Comparison of ENCODE assay signal across 9 cellular contexts in genomic region chr3:58584690-58585004, GRCh38. TPM values are rescaled to one million over a fixed set of nuclear protein-coding genes. Genes with fewer than 3 reads are reported as not detected.
DNase-seq lines count a peak whose midpoint lies in the region; ATAC-seq, FAIRE-seq and TF ChIP-seq lines count a peak whose summit lies in the region.
"Had no signal": no experiment of that assay in that cellular context is flagged by ENCODE, and none has a peak within 500 bp of the region (broad histone marks: within the 10 kb centered on the region; RNA-seq: fewer than 3 reads in every experiment).

No MANE protein-coding gene starts in this region.

- no peaks in the 10 kb centered on the region for H3K4me1 ChIP-seq in GM12878 (ENCODE audit: control insufficient read depth, insufficient read depth, low read length)
- peaks cover 0 to 7% of the 10 kb centered on the region in 2 donors for H3K4me1 ChIP-seq in lung (ENCODE audit: control insufficient read depth in 2 of 2, insufficient read depth in 2 of 2, low read length in 2 of 2)
- H3K4me1 ChIP-seq in upper lobe of left lung = peaks cover 19 to 21% (median 19%) of the 10 kb centered on the region in 4 donors

- H3K4me2 ChIP-seq in GM12878 (ENCODE audit: control insufficient read depth, insufficient read depth) = peak overlapping the region; percentile 72

- H3K36me3 Mint-ChIP-seq in activated naive CD4-positive, alpha-beta T cell treated with anti-CD3 and anti-CD28 coated beads for 36 hours (ENCODE audit: low read depth) = peaks cover 1% of the 10 kb centered on the region

- H3K4me1 Mint-ChIP-seq in activated naive CD4-positive, alpha-beta T cell treated with anti-CD3 and anti-CD28 coated beads for 36 hours (ENCODE audit: low read depth) = peaks cover 17% of the 10 kb centered on the region

- TF ChIP-seq POLR2A in GM12878 (IDR thresholded peaks at IDR 0.05; ENCODE audit: low read depth, low read length) = no peak
- no peak for TF ChIP-seq POLR2A in upper lobe of left lung (IDR thresholded peaks at IDR 0.05)

- RAD21 ChIA-PET in GM12878 (lab: Charles Lee; ENCODE audit: unreplicated experiment) = no interaction called here

- no peaks in the 10 kb centered on the region for H3K79me2 ChIP-seq in GM12878 (ENCODE audit: control insufficient read depth, insufficient read depth, low read length)

- peak; percentile 23 for DNase-seq in activated naive CD4-positive, alpha-beta T cell treated with anti-CD3 and anti-CD28 coated beads for 36 hours
- no peak for DNase-seq in activated naive CD4-positive, alpha-beta T cell treated with anti-CD3 and anti-CD28 coated beads, Interleukin-2, amount 50 U/mL, for 16 hours
- DNase-seq in GM12878 (ENCODE audit: low read depth, low spot score) = no peak
- DNase-seq in lung (ENCODE audit: low spot score) = no peak
- DNase-seq in upper lobe of left lung = no peak
- no peak for DNase-seq in T1000 (lab: John Stamatoyannopoulos, UW)
- no peak for DNase-seq in NCI-H446 (lab: John Stamatoyannopoulos, UW)

- CTCF ChIA-PET in activated naive CD4-positive, alpha-beta T cell treated with anti-CD3 and anti-CD28 coated beads for 36 hours (lab: Charles Lee) = interaction anchor here (0.6 to 3.0 kb wide), 7 partner anchors 10 to 163 kb away, joined by 3 to 34 read pairs (median 5); no protein-coding TSS in a partner anchor
- CTCF ChIA-PET in GM12878 (lab: Yijun Ruan, JAX) = interaction anchor here (1.2 kb wide), 1 partner anchor 17 kb away, joined by 3 read pairs; no protein-coding TSS in a partner anchor

- peak overlapping the region; percentile 47; the same call in 1 of the 2 replicates for H3K4me3 ChIP-seq in GM12878
- H3K4me3 ChIP-seq in lung = peak overlapping the region; percentile 33
- H3K4me3 ChIP-seq in upper lobe of left lung = peak overlapping the region; percentile 21 to 60 (median 54)

- in situ Hi-C loops in GM12878 (cut with MboI) = no loop called here

- WGBS in GM12878 (ENCODE audit: insufficient coverage, insufficient replicate concordance, low lambda C conversion rate, missing lambda C conversion rate) = 35% methylated on average over 10 of the region's 10 CpGs
- WGBS in lung, 2 donors = 20 to 38% methylated on average over 10 of the region's 10 CpGs
- WGBS in upper lobe of left lung, 2 donors = 24 to 30% methylated on average over 10 of the region's 10 CpGs

- intact Hi-C loops in activated naive CD4-positive, alpha-beta T cell treated with anti-CD3 and anti-CD28 coated beads for 36 hours (cut with micrococcal nuclease) = loop anchor here (5.0 kb wide), 1 partner anchor 92 kb away; the partner anchor contains the start of gene KCTD6
- intact Hi-C loops in GM12878 (cut with micrococcal nuclease; ENCODE audit: unreplicated experiment) = no loop called here

- H3K9me3 ChIP-seq in GM12878 (replicated peaks; ENCODE audit: control insufficient read depth, insufficient read depth, low read length) (no peaks in the 10 kb centered on the region; the same call in 2 of the 3 replicates), lung (ENCODE audit: control insufficient read depth in 2 of 2, insufficient read depth in 1 of 2, low read length in 1 of 2) (no peaks in the 10 kb centered on the region), upper lobe of left lung (no peaks in the 10 kb centered on the region)

- BruUV-seq in GM12878 (replicated peaks; lab: Mats Ljungman, UMichigan) = no TSS peak

- POLR2A ChIA-PET in GM12878 (lab: Charles Lee) = no interaction called here

- H3K9ac ChIP-seq in GM12878 (ENCODE audit: control insufficient read depth, insufficient read depth, low read length) = no peak overlapping the region

- H3K27me3 ChIP-seq in GM12878 (replicated peaks in 1 of 2; ENCODE audit: control insufficient read depth in 2 of 2, insufficient read depth in 2 of 2, low read length in 1 of 2) = peaks cover 3 to 9% of the 10 kb centered on the region in 2 experiments
- peaks cover 5% of the 10 kb centered on the region for H3K27me3 ChIP-seq in lung (ENCODE audit: control insufficient read depth, insufficient read depth)
- peaks cover 0 to 11% (median 6%) of the 10 kb centered on the region in 4 donors for H3K27me3 ChIP-seq in upper lobe of left lung

- no peak overlapping the region for H3K27ac ChIP-seq in GM12878 (ENCODE audit: control insufficient read depth, insufficient read depth)
- peak overlapping the region; percentile 58 to 69 for H3K27ac ChIP-seq in lung (ENCODE audit: low read depth in 1 of 2, low read length in 1 of 2)
- peak overlapping the region; percentile 76 to 89 (median 82) for H3K27ac ChIP-seq in upper lobe of left lung

- no peak for ATAC-seq in GM12878
- no peak for ATAC-seq in lung (ENCODE audit: insufficient read depth, low FRiP score)
- peak; percentile 13 to 14 for ATAC-seq in upper lobe of left lung (ENCODE audit: low FRiP score in 2 of 2)
- ATAC-seq in GM19035 (IDR thresholded peaks at IDR 0.05; ENCODE audit: unreplicated experiment) = no peak

- no peaks in the 10 kb centered on the region for H4K20me1 ChIP-seq in GM12878 (ENCODE audit: control insufficient read depth, insufficient read depth)

- H3K27ac Mint-ChIP-seq in activated naive CD4-positive, alpha-beta T cell treated with anti-CD3 and anti-CD28 coated beads for 36 hours = no peak overlapping the region

- H3K36me3 ChIP-seq in GM12878 (ENCODE audit: control insufficient read depth in 2 of 2, insufficient read depth in 2 of 2, low read length in 1 of 2) (no peaks in the 10 kb centered on the region), lung (ENCODE audit: control insufficient read depth in 2 of 2, insufficient read depth in 2 of 2, low read length in 2 of 2) (no peaks in the 10 kb centered on the region), upper lobe of left lung (no peaks in the 10 kb centered on the region)

- TF ChIP-seq RAD21 in GM12878 (IDR thresholded peaks at IDR 0.05; ENCODE audit: insufficient read depth, low read depth, low read length) = no peak

- SMC1A ChIA-PET in GM12878 (lab: Charles Lee; ENCODE audit: uncharacterized antibody, unreplicated experiment) = interaction anchor here (1.2 kb wide), 1 partner anchor 11 kb away, joined by 3 read pairs; no protein-coding TSS in a partner anchor

- no peaks in the 10 kb centered on the region for H3K9me3 Mint-ChIP-seq in activated naive CD4-positive, alpha-beta T cell treated with anti-CD3 and anti-CD28 coated beads for 36 hours

- H3K4me3 Mint-ChIP-seq in activated naive CD4-positive, alpha-beta T cell treated with anti-CD3 and anti-CD28 coated beads for 36 hours = peak overlapping the region; percentile 82

- TF ChIP-seq EP300 in GM12878 (IDR thresholded peaks at IDR 0.05; ENCODE audit: borderline replicate concordance in 1 of 2, control insufficient read depth in 1 of 2, low read depth in 2 of 2, low read length in 2 of 2) (no peak), upper lobe of left lung (IDR thresholded peaks at IDR 0.05) (peak in 1 of 4 donors; percentile 18)

- no peak for FAIRE-seq in GM12878 (lab: Jason Lieb, UNC)

- TF ChIP-seq CTCF in GM12878 (IDR thresholded peaks at IDR 0.05 in 2 of 3, conservative IDR thresholded peaks at IDR 0.05 in 1 of 3; ENCODE audit: control insufficient read depth in 2 of 3, extremely low read depth in 1 of 3, insufficient read depth in 1 of 3, low read depth in 3 of 3, low read length in 3 of 3) (no peak), lung (IDR thresholded peaks at IDR 0.05; ENCODE audit: control extremely low read depth, extremely low read depth) (no peak), upper lobe of left lung (IDR thresholded peaks at IDR 0.05) (no peak)

- H2AFZ ChIP-seq in GM12878 (ENCODE audit: control insufficient read depth, low read depth, low read length) = no peak overlapping the region

- H3K27me3 Mint-ChIP-seq in activated naive CD4-positive, alpha-beta T cell treated with anti-CD3 and anti-CD28 coated beads for 36 hours (ENCODE audit: low read depth) = peaks cover 35% of the 10 kb centered on the region

RNA-seq across cellular contexts. Expression of gene FAM107A, which starts 7.5 kb away (rescaled TPM):
- total RNA-seq in activated naive CD4-positive, alpha-beta T cell treated with anti-CD3 and anti-CD28 coated beads for 36 hours = not detected
- total RNA-seq in GM12878 (2013; cell fraction: nucleolus; rRNA removed) = not detected in 2 replicates
- total RNA-seq in GM12878 (2014; rRNA removed) (not detected in 2 replicates), GM12878 (2014; rRNA removed; fragmentation: Illumina TruSeq; extraction: Trizol) (not detected in 2 replicates), GM12878 (2021) (not detected in 2 replicates), lung (10 to 100 TPM in 1 of 2 donors, 1 to 10 TPM in 1; 4.2 to 83.6 TPM), upper lobe of left lung (100 to 1,000 TPM in 2 of 6 donors, 10 to 100 TPM in 4; 19.9 to 200 (median 81.1) TPM)
- not detected for polyA plus RNA-seq in GM12878 (2011; ENCODE audit: low read depth)
- polyA plus RNA-seq in GM12878 (2011; rRNA removed) (not detected in 2 replicates), GM12878 (2014; fragmentation: Illumina TruSeq; extraction: Trizol) (not detected in 2 replicates), GM12878 (2014; fragmentation: Nextera tagmentation; extraction: Ambion mirVana) (not detected), GM12878 (2014; rRNA removed) (not detected in 2 replicates), GM12878 (2016; fragmentation: Nextera tagmentation; extraction: Ambion mirVana) (not detected), lung (10 to 100 TPM; 21.3 to 48.1 TPM)
- not detected in 2 replicates for polyA plus RNA-seq in GM12878 (2011; cell fraction: cytosol; rRNA removed)
- not detected in 2 replicates for polyA plus RNA-seq in GM12878 (2011; cell fraction: nucleus; rRNA removed)
- 0.11 TPM in 1 of 2 replicates, not detected in the other for polyA plus RNA-seq in GM12878 (2012)
- not detected in 2 replicates for polyA minus RNA-seq in GM12878 (2011; rRNA and poly(A)+ RNA removed)
- polyA minus RNA-seq in GM12878 (2011; cell fraction: cytosol; rRNA and poly(A)+ RNA removed) = not detected in 2 replicates
- polyA minus RNA-seq in GM12878 (2011; cell fraction: nucleus; rRNA and poly(A)+ RNA removed) = not detected in 2 replicates
- total RNA-seq: RPMI7951 had no signal

RNA-seq across cellular contexts. Expression of gene ACOX2, which starts 47.7 kb away (rescaled TPM):
- total RNA-seq in activated naive CD4-positive, alpha-beta T cell treated with anti-CD3 and anti-CD28 coated beads for 36 hours = not detected
- total RNA-seq in GM12878 (2013; cell fraction: nucleolus; rRNA removed) = not detected in 2 replicates
- not detected in 2 replicates for total RNA-seq in GM12878 (2014; rRNA removed)
- total RNA-seq in GM12878 (2014; rRNA removed; fragmentation: Illumina TruSeq; extraction: Trizol) = not detected in 2 replicates
- total RNA-seq in GM12878 (2021) = 0.16 TPM in 1 of 2 replicates, not detected in the other
- polyA plus RNA-seq in GM12878 (2011; ENCODE audit: low read depth) = not detected
- polyA plus RNA-seq in GM12878 (2011; rRNA removed) = not detected in 2 replicates
- polyA plus RNA-seq in GM12878 (2011; cell fraction: cytosol; rRNA removed) = not detected in 2 replicates
- not detected in 2 replicates for polyA plus RNA-seq in GM12878 (2011; cell fraction: nucleus; rRNA removed)
- not detected in 2 replicates for polyA plus RNA-seq in GM12878 (2012)
- not detected in 2 replicates for polyA plus RNA-seq in GM12878 (2014; fragmentation: Illumina TruSeq; extraction: Trizol)
- not detected for polyA plus RNA-seq in GM12878 (2014; fragmentation: Nextera tagmentation; extraction: Ambion mirVana)
- not detected in 2 replicates for polyA plus RNA-seq in GM12878 (2014; rRNA removed)
- under 1 TPM in 1 of 2 experiments, not detected in 1; 0.72 TPM for polyA plus RNA-seq in GM12878 (2016; fragmentation: Nextera tagmentation; extraction: Ambion mirVana)
- polyA minus RNA-seq in GM12878 (2011; rRNA and poly(A)+ RNA removed) = not detected in 2 replicates
- polyA minus RNA-seq in GM12878 (2011; cell fraction: cytosol; rRNA and poly(A)+ RNA removed) = not detected in 2 replicates
- polyA minus RNA-seq in GM12878 (2011; cell fraction: nucleus; rRNA and poly(A)+ RNA removed) = not detected in 2 replicates
- total RNA-seq in lung = 10 to 100 TPM; 10.2 to 24.4 TPM
- polyA plus RNA-seq in lung = 10 to 100 TPM in 1 of 2 donors, 1 to 10 TPM in 1; 5.3 to 13.1 TPM
- 10 to 100 TPM in 4 of 6 donors, 1 to 10 TPM in 2; 5.2 to 32.5 (median 15.8) TPM for total RNA-seq in upper lobe of left lung

Comparison
In these comparisons a context has a peak if more than half of its experiments do, and no peak if none do; other contexts are left out.
1. ATAC-seq: peak in upper lobe of left lung (2 of 2); none in GM12878 (single experiment), lung (single experiment) and GM19035 (single experiment).
2. RNA of gene FAM107A, which starts 7.5 kb away (total RNA-seq): 19.9 to 200 TPM in upper lobe of left lung and 4.2 to 83.6 TPM in lung; not detected in activated naive CD4-positive, alpha-beta T cell treated with anti-CD3 and anti-CD28 coated beads for 36 hours and not detected in GM12878; every median in the first group is over 4 times any median in the second.
3. RNA of gene ACOX2, which starts 47.7 kb away (total RNA-seq): 10.2 to 24.4 TPM in lung and 5.2 to 32.5 TPM in upper lobe of left lung; not detected in activated naive CD4-positive, alpha-beta T cell treated with anti-CD3 and anti-CD28 coated beads for 36 hours and 0.16 TPM in GM12878; every median in the first group is over 4 times any median in the second.
4. Peak in every context shown above with its lines, with median percentiles within 50 percentile points of each other: H3K4me3 ChIP-seq.